25 cellular contexts compared by ENCODE assay signal in the genomic region with DNA sequence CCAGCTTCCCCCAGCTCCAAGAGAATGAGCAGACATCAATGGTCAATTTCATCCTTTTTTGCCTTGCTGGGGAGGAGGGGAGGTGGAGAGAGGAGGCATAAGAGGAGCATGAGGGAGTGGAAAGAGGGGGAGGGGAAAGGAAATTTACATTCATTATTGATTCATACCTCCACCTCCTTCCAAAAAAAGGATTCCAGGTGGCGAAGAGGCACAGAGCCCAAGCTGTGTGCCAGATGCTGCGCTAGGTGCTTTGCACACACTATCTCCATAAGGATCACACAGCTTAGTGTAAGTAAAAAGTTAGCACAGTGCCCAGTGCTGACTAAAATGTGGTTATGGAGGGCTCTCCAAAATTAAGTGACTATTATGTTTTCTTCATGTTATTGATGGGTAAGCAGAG. TPM values are rescaled to one million over a fixed set of nuclear protein-coding genes. Genes with fewer than 3 reads are reported as not detected.
DNase-seq lines count a peak whose midpoint lies in the region; ATAC-seq and TF ChIP-seq lines count a peak whose summit lies in the region.
"Had no signal": no experiment of that assay in that cellular context is flagged by ENCODE, and none has a peak within 500 bp of the region (broad histone marks: within the 10 kb centered on the region; RNA-seq: fewer than 3 reads in every experiment).

No MANE protein-coding gene starts in this region.

- H3K4me3 ChIP-seq in Caco-2 (ENCODE audit: low read depth, low read length) = no peak overlapping the region
- H3K4me3 ChIP-seq: esophagus squamous epithelium, GM12878, GM23248, lung, neural progenitor cell, skin epidermis, thyroid gland had no signal

- H3K9me3 ChIP-seq in Caco-2 = no peaks in the 10 kb centered on the region
- H3K9me3 ChIP-seq: esophagus squamous epithelium, thyroid gland had no signal

- H3K27ac Mint-ChIP-seq in glutamatergic neuron (ENCODE audit: unreplicated experiment) (peak overlapping the region; percentile 86), Caco-2 (ENCODE audit: unreplicated experiment) (no peak overlapping the region)
- H3K27ac Mint-ChIP-seq: activated naive CD8-positive, alpha-beta T cell treated with anti-CD3 and anti-CD28 coated beads, Interleukin-2, amount 10 ng/mL, durations not matched to agents 7 days and 5 days; activated T-helper 17 cell treated with anti-CD3 and anti-CD28 coated beads, Interleukin-2, amount 50 U/mL, for 72 hours; CD14-positive monocyte; effector memory CD8-positive, alpha-beta T cell; neural progenitor cell; stimulated activated naive B cell treated with anti-CD40 and anti-IgM and Interleukin-4, amounts not matched to agents 10 μg/mL and 1 μg/mL and 100 μg/mL, for 72 hours had no signal

- no peaks in the 10 kb centered on the region for H3K36me3 Mint-ChIP-seq in glutamatergic neuron (ENCODE audit: unreplicated experiment)
- H3K36me3 Mint-ChIP-seq in Caco-2 (ENCODE audit: insufficient read depth, unreplicated experiment) = no peaks in the 10 kb centered on the region
- H3K36me3 Mint-ChIP-seq: activated naive CD8-positive, alpha-beta T cell treated with anti-CD3 and anti-CD28 coated beads, Interleukin-2, amount 10 ng/mL, durations not matched to agents 7 days and 5 days; CD14-positive monocyte; neural progenitor cell; stimulated activated naive B cell treated with anti-CD40 and anti-IgM and Interleukin-4, amounts not matched to agents 10 μg/mL and 1 μg/mL and 100 μg/mL, for 72 hours had no signal

- no peaks in the 10 kb centered on the region for H3K27me3 ChIP-seq in Caco-2 (replicated peaks; ENCODE audit: control insufficient read depth, insufficient read depth, low read length)
- H3K27me3 ChIP-seq: neural progenitor cell, thyroid gland had no signal

- no TSS peak for BruUV-seq in Caco-2 (replicated peaks; lab: Mats Ljungman, UMichigan)

- peak overlapping the region; percentile 53 for H3K4me3 Mint-ChIP-seq in glutamatergic neuron (ENCODE audit: unreplicated experiment)
- no peak overlapping the region for H3K4me3 Mint-ChIP-seq in Caco-2 (ENCODE audit: unreplicated experiment)
- H3K4me3 Mint-ChIP-seq: activated naive CD8-positive, alpha-beta T cell treated with anti-CD3 and anti-CD28 coated beads, Interleukin-2, amount 10 ng/mL, durations not matched to agents 7 days and 5 days; activated T-helper 17 cell treated with anti-CD3 and anti-CD28 coated beads, Interleukin-2, amount 50 U/mL, for 72 hours; CD14-positive monocyte; effector memory CD8-positive, alpha-beta T cell; neural progenitor cell; stimulated activated naive B cell treated with anti-CD40 and anti-IgM and Interleukin-4, amounts not matched to agents 10 μg/mL and 1 μg/mL and 100 μg/mL, for 72 hours had no signal

- H3K36me3 ChIP-seq in Caco-2 (ENCODE audit: control insufficient read depth, insufficient read depth, low read length) = no peaks in the 10 kb centered on the region
- H3K36me3 ChIP-seq: esophagus squamous epithelium, neural progenitor cell, thyroid gland had no signal

- CTCF ChIA-PET in Caco-2 (lab: Charles Lee) = interaction anchor here (0.6 kb wide), 1 partner anchor 1885 kb away, joined by 3 read pairs; no protein-coding TSS in a partner anchor

- H3K9me3 Mint-ChIP-seq in glutamatergic neuron (ENCODE audit: unreplicated experiment) = peaks cover 10% of the 10 kb centered on the region
- no peaks in the 10 kb centered on the region for H3K9me3 Mint-ChIP-seq in Caco-2 (ENCODE audit: unreplicated experiment)
- H3K9me3 Mint-ChIP-seq: activated naive CD8-positive, alpha-beta T cell treated with anti-CD3 and anti-CD28 coated beads, Interleukin-2, amount 10 ng/mL, durations not matched to agents 7 days and 5 days; neural progenitor cell; stimulated activated naive B cell treated with anti-CD40 and anti-IgM and Interleukin-4, amounts not matched to agents 10 μg/mL and 1 μg/mL and 100 μg/mL, for 72 hours had no signal

- H3K27me3 Mint-ChIP-seq in glutamatergic neuron (ENCODE audit: unreplicated experiment) (peaks cover 4% of the 10 kb centered on the region), Caco-2 (ENCODE audit: insufficient read depth, unreplicated experiment) (peaks cover 21% of the 10 kb centered on the region)
- H3K27me3 Mint-ChIP-seq: activated naive CD8-positive, alpha-beta T cell treated with anti-CD3 and anti-CD28 coated beads, Interleukin-2, amount 10 ng/mL, durations not matched to agents 7 days and 5 days; effector memory CD8-positive, alpha-beta T cell had no signal

- DNase-seq in DMS 273 treated with DMSO at 0.1 percent for 48 hours (lab: John Stamatoyannopoulos, UW) = peak; percentile 62
- DNase-seq in NCI-H1092 treated with DMSO at 0.1 percent for 48 hours (lab: John Stamatoyannopoulos, UW) = peak; percentile 87
- DNase-seq in NCI-H524 (lab: John Stamatoyannopoulos, UW) = peak; percentile 97 to 99
- DNase-seq in glutamatergic neuron = no peak
- DNase-seq in Caco-2 = no peak
- DNase-seq: activated CD4-positive, alpha-beta T cell treated with anti-CD3 and anti-CD28 coated beads, Interleukin-2, amount 50 U/mL, for 4 hours; activated CD8-positive, alpha-beta memory T cell treated with anti-CD3 and anti-CD28 coated beads, Interleukin-2, amount 50 U/mL, for 4 hours; activated naive CD8-positive, alpha-beta T cell treated with anti-CD3 and anti-CD28 coated beads, Interleukin-2, amount 10 ng/mL, durations not matched to agents 7 days and 5 days; effector memory CD8-positive, alpha-beta T cell; esophagus squamous epithelium; GM23248; Karpas-422; MV-4-11; NCI-H2081 treated with DMSO at 0.1 percent for 48 hours; stimulated activated naive B cell treated with anti-CD40 and anti-IgM and Interleukin-4, amounts not matched to agents 10 μg/mL and 1 μg/mL and 100 μg/mL, for 72 hours; thyroid gland had no signal

- TF ChIP-seq CTCF in glutamatergic neuron (IDR thresholded peaks at IDR 0.05; ENCODE audit: partially characterized antibody, unreplicated experiment) (no peak), Caco-2 (IDR thresholded peaks at IDR 0.05; ENCODE audit: insufficient read depth in 1 of 2, low read depth in 1 of 2, low read length in 1 of 2, severe bottlenecking in 1 of 2, unreplicated experiment in 1 of 2) (no peak)

- intact Hi-C loops in Caco-2 (cut with micrococcal nuclease; ENCODE audit: unreplicated experiment) = no loop called here

- peaks cover 77% of the 10 kb centered on the region for H3K4me1 Mint-ChIP-seq in glutamatergic neuron (ENCODE audit: low read depth, unreplicated experiment)
- H3K4me1 Mint-ChIP-seq in Caco-2 (ENCODE audit: low read depth, unreplicated experiment) = peaks cover 14% of the 10 kb centered on the region
- H3K4me1 Mint-ChIP-seq: activated naive CD8-positive, alpha-beta T cell treated with anti-CD3 and anti-CD28 coated beads, Interleukin-2, amount 10 ng/mL, durations not matched to agents 7 days and 5 days; activated T-helper 17 cell treated with anti-CD3 and anti-CD28 coated beads, Interleukin-2, amount 50 U/mL, for 72 hours; CD14-positive monocyte; stimulated activated naive B cell treated with anti-CD40 and anti-IgM and Interleukin-4, amounts not matched to agents 10 μg/mL and 1 μg/mL and 100 μg/mL, for 72 hours had no signal

- ATAC-seq in GM21737 (IDR thresholded peaks at IDR 0.05; ENCODE audit: unreplicated experiment) (no peak), HG03135 (IDR thresholded peaks at IDR 0.05; ENCODE audit: unreplicated experiment) (no peak), GM21786 (IDR thresholded peaks at IDR 0.05; ENCODE audit: unreplicated experiment) (no peak)
- ATAC-seq: activated T-helper 17 cell treated with anti-CD3 and anti-CD28 coated beads, Interleukin-2, amount 50 U/mL, for 72 hours; effector memory CD8-positive, alpha-beta T cell; GM12878; stimulated activated naive B cell treated with anti-CD40 and anti-IgM and Interleukin-4, amounts not matched to agents 10 μg/mL and 1 μg/mL and 100 μg/mL, for 72 hours had no signal

- H3K4me1 ChIP-seq in Caco-2 = no peaks in the 10 kb centered on the region
- H3K4me1 ChIP-seq: thyroid gland had no signal

- POLR2A ChIA-PET in Caco-2 (lab: Charles Lee) = no interaction called here

RNA-seq across cellular contexts. Expression of a gene that starts 11.0 kb away (rescaled TPM):
- total RNA-seq in glutamatergic neuron (ENCODE audit: unreplicated experiment) (134 TPM), Caco-2 (2022) (12.0 and 12.7 TPM in 2 replicates)

Comparison
In these comparisons a context has a peak if more than half of its experiments do, and no peak if none do; other contexts are left out.
1. DNase-seq: peak in DMS 273 treated with DMSO at 0.1 percent for 48 hours (single experiment), NCI-H1092 treated with DMSO at 0.1 percent for 48 hours (single experiment) and NCI-H524 (2 of 2); none in glutamatergic neuron (single experiment) and Caco-2 (0 of 2).